In genomic region chr7:34928052-34928451, GRCh38 we compare ENCODE assay signal across 8 cellular contexts.
DNase-seq lines count a peak whose midpoint lies in the region; ATAC-seq and TF ChIP-seq lines count a peak whose summit lies in the region.

No MANE protein-coding gene starts in this region.

- ATAC-seq in GM18517 (IDR thresholded peaks at IDR 0.05; ENCODE audit: unreplicated experiment): peak; percentile 77
- ATAC-seq in HG02981 (IDR thresholded peaks at IDR 0.05; ENCODE audit: unreplicated experiment): peak; percentile 70

- TF ChIP-seq CTCF in AG04449 (IDR thresholded peaks at IDR 0.05; ENCODE audit: insufficient read depth, low read length, missing control alignments): peak; percentile 40
- TF ChIP-seq CTCF in kidney epithelial cell (IDR thresholded peaks at IDR 0.05; ENCODE audit: insufficient read depth, low read length, poor library complexity, severe bottlenecking): peak; percentile 74

- no peaks in the 10 kb centered on the region for H3K36me3 ChIP-seq in kidney epithelial cell (ENCODE audit: control insufficient read depth, insufficient read depth, low read length)

- H3K4me3 ChIP-seq in AG04449 (ENCODE audit: low read depth, low read length): no peak overlapping the region
- H3K4me3 ChIP-seq in kidney epithelial cell (ENCODE audit: low read depth, low read length): no peak overlapping the region

- DNase-seq in AG04449 (ENCODE audit: low read depth, low spot score) (no peak), RKO (ENCODE audit: low spot score) (peak; percentile 8), amygdala (lab: John Stamatoyannopoulos, UW) (peak in 50 of 56 donors; percentile 3 to 89 (median 40)), kidney epithelial cell (ENCODE audit: low read depth) (no peak), DMS153 treated with DMSO at 0.1 percent for 48 hours (lab: John Stamatoyannopoulos, UW; ENCODE audit: unreplicated experiment) (no peak)
- DNase-seq in stimulated activated naive CD4-positive, alpha-beta T cell treated with Interleukin-2 at 50 U/mL for 16 hours (lab: John Stamatoyannopoulos, UW): peak; percentile 26

- H3K27me3 ChIP-seq in kidney epithelial cell (ENCODE audit: control insufficient read depth, insufficient read depth, low read length): no peaks in the 10 kb centered on the region

- POLR2A ChIA-PET in AG04449 (lab: Yijun Ruan, JAX): no interaction called here

- CTCF ChIA-PET in AG04449 (lab: Yijun Ruan, JAX): interaction anchor here (0.6 to 1.7 kb wide), 7 partner anchors 9 to 613 kb away, joined by 3 to 8 read pairs (median 4); no protein-coding TSS in a partner anchor

Comparison
In these comparisons a context has a peak if more than half of its experiments do, and no peak if none do; other contexts are left out.
1. DNase-seq: peak in RKO (single experiment), amygdala (50 of 56) and stimulated activated naive CD4-positive, alpha-beta T cell treated with Interleukin-2 at 50 U/mL for 16 hours (single experiment); none in AG04449 (single experiment), kidney epithelial cell (single experiment) and DMS153 treated with DMSO at 0.1 percent for 48 hours (single experiment).